8 cellular contexts compared by ENCODE assay signal in genomic region chr18:45967007-45967706, GRCh38. TPM values are rescaled to one million over a fixed set of nuclear protein-coding genes. Genes with fewer than 3 reads are reported as not detected.
A peak's percentile ranks its signal among the peaks of the same experiment; 100 is the strongest.
DNase-seq lines count a peak whose midpoint lies in the region; ATAC-seq and TF ChIP-seq lines count a peak whose summit lies in the region.

Gene EPG5 (minus strand): TSS chr18:45967329. CDS start chr18:45967239, 90 bp downstream.

- H3K27ac Mint-ChIP-seq in activated naive CD8-positive, alpha-beta T cell treated with anti-CD3 and anti-CD28 coated beads for 36 hours = peak within 1 kb of the TSS; percentile 90
- peak within 1 kb of the TSS; percentile 92 for H3K27ac Mint-ChIP-seq in osteocyte (ENCODE audit: unreplicated experiment)

- H4K20me1 ChIP-seq in SU-DHL-6 (ENCODE audit: low read depth, low read length) = no peaks in the 10 kb centered on the region

- peaks cover 32% of the 10 kb centered on the region for H3K4me1 Mint-ChIP-seq in activated naive CD8-positive, alpha-beta T cell treated with anti-CD3 and anti-CD28 coated beads for 36 hours
- H3K4me1 Mint-ChIP-seq in osteocyte (ENCODE audit: unreplicated experiment) = peaks cover 37% of the 10 kb centered on the region

- H3K36me3 Mint-ChIP-seq in activated naive CD8-positive, alpha-beta T cell treated with anti-CD3 and anti-CD28 coated beads for 36 hours = peaks cover 9% of the 10 kb centered on the region
- H3K36me3 Mint-ChIP-seq in osteocyte (ENCODE audit: unreplicated experiment) = peaks cover 4% of the 10 kb centered on the region

- H3K9me3 ChIP-seq in SU-DHL-6 (ENCODE audit: insufficient read depth, low read length) (no peaks in the 10 kb centered on the region), thoracic aorta (no peaks in the 10 kb centered on the region)

- peak within 1 kb of the TSS; percentile 75 for H2AFZ ChIP-seq in SU-DHL-6 (ENCODE audit: low read depth, low read length, severe bottlenecking)

- H3K4me3 ChIP-seq in GM12865 (ENCODE audit: low read depth, low read length) (peak within 1 kb of the TSS; percentile 78), SU-DHL-6 (ENCODE audit: insufficient read depth, low read length, poor library complexity, severe bottlenecking) (peak within 1 kb of the TSS; percentile 99), thoracic aorta (peak within 1 kb of the TSS; percentile 95)

- no peaks in the 10 kb centered on the region for H3K9me3 Mint-ChIP-seq in activated naive CD8-positive, alpha-beta T cell treated with anti-CD3 and anti-CD28 coated beads for 36 hours
- H3K9me3 Mint-ChIP-seq in osteocyte (ENCODE audit: unreplicated experiment) = no peaks in the 10 kb centered on the region

- H3K9ac ChIP-seq in SU-DHL-6 (ENCODE audit: low read length) = peak within 1 kb of the TSS; percentile 87

- no peaks in the 10 kb centered on the region for H3K27me3 ChIP-seq in SU-DHL-6 (ENCODE audit: low read length)
- no peaks in the 10 kb centered on the region for H3K27me3 ChIP-seq in thoracic aorta (replicated peaks; ENCODE audit: insufficient read depth)

- no peaks in the 10 kb centered on the region for H3K27me3 Mint-ChIP-seq in activated naive CD8-positive, alpha-beta T cell treated with anti-CD3 and anti-CD28 coated beads for 36 hours
- no peaks in the 10 kb centered on the region for H3K27me3 Mint-ChIP-seq in osteocyte (ENCODE audit: unreplicated experiment)

- H3K27ac ChIP-seq in SU-DHL-6 (ENCODE audit: low read depth, low read length) (peak within 1 kb of the TSS; percentile 14; the same call in 1 of the 2 replicates), thoracic aorta (peak within 1 kb of the TSS; percentile 24 to 40)

- H3K4me3 Mint-ChIP-seq in activated naive CD8-positive, alpha-beta T cell treated with anti-CD3 and anti-CD28 coated beads for 36 hours = peak within 1 kb of the TSS; percentile 97
- peak within 1 kb of the TSS; percentile 96 for H3K4me3 Mint-ChIP-seq in osteocyte (ENCODE audit: unreplicated experiment)

- TF ChIP-seq CTCF in GM12865 (IDR thresholded peaks at IDR 0.05; ENCODE audit: insufficient read depth, low read depth, low read length, missing control alignments) = no peak
- no peak for TF ChIP-seq CTCF in SU-DHL-6 (IDR thresholded peaks at IDR 0.05; ENCODE audit: insufficient read depth, low read length, poor library complexity, severe bottlenecking)
- no peak for TF ChIP-seq CTCF in osteocyte (IDR thresholded peaks at IDR 0.05)
- no peak for TF ChIP-seq CTCF in thoracic aorta (IDR thresholded peaks at IDR 0.05)

- H3K9me2 ChIP-seq in SU-DHL-6 (replicated peaks; ENCODE audit: insufficient read depth, low read length) = no peaks in the 10 kb centered on the region

- H3F3A ChIP-seq in SU-DHL-6 (ENCODE audit: insufficient read depth) = 0 out of 2 replicates have a peak, but pooled peaks cover 4% of the 10 kb centered on the region

- peak; percentile 96 for DNase-seq in GM12865 (ENCODE audit: low read depth)
- peak; percentile 93 for DNase-seq in NCI-H128 (lab: John Stamatoyannopoulos, UW; ENCODE audit: unreplicated experiment)
- peak; percentile 94 for DNase-seq in activated naive CD8-positive, alpha-beta T cell treated with anti-CD3 and anti-CD28 coated beads for 36 hours
- DNase-seq in Right ventricle myocardium inferior (ENCODE audit: missing footprints) = peak; percentile 97
- peak; percentile 97 for DNase-seq in osteocyte (ENCODE audit: extremely low spot score, unreplicated experiment)
- peak; percentile 74 for DNase-seq in thoracic aorta (ENCODE audit: low spot score)

- intact Hi-C loops in Right ventricle myocardium inferior (cut with DNase I) = loop anchor here (5.0 kb wide), 1 partner anchor 105 kb away; the partner anchor contains the start of gene PSTPIP2

- H3K4me2 ChIP-seq in SU-DHL-6 (ENCODE audit: low read depth, low read length, poor library complexity, severe bottlenecking) = peak within 1 kb of the TSS; percentile 97

- no peaks in the 10 kb centered on the region for H3K36me3 ChIP-seq in SU-DHL-6 (ENCODE audit: low read length)
- H3K36me3 ChIP-seq in thoracic aorta = no peaks in the 10 kb centered on the region

- H3K4me1 ChIP-seq in thoracic aorta (ENCODE audit: control insufficient read depth in 1 of 2, low read depth in 2 of 2) = peaks cover 10 to 16% of the 10 kb centered on the region in 2 donors

- peaks cover 26% of the 10 kb centered on the region for H3K79me2 ChIP-seq in SU-DHL-6 (ENCODE audit: insufficient read depth, low read length)

- ATAC-seq in HG02759 (IDR thresholded peaks at IDR 0.05; ENCODE audit: unreplicated experiment) (peak; percentile 96), Right ventricle myocardium inferior (peak; percentile 100), thoracic aorta (ENCODE audit: insufficient number of reproducible peaks, low FRiP score, low read depth) (peak; percentile 97)

RNA-seq across cellular contexts. Expression of gene EPG5, which starts in this region (rescaled TPM):
- total RNA-seq in activated naive CD8-positive, alpha-beta T cell treated with anti-CD3 and anti-CD28 coated beads for 36 hours = 10 to 100 TPM; 12.9 to 13.8 TPM
- 18.2 TPM for total RNA-seq in Right ventricle myocardium inferior
- 30.9 and 33.3 TPM in 2 replicates for total RNA-seq in osteocyte
- 10 to 100 TPM; 46.0 to 47.9 TPM for total RNA-seq in thoracic aorta

Comparison
In these comparisons a context has a peak if more than half of its experiments do, and no peak if none do; other contexts are left out.
1. Peak in every context shown above with its lines: DNase-seq, ATAC-seq, H3K4me3 ChIP-seq and H3K27ac ChIP-seq.